1 cellular context compared by ENCODE assay signal in genomic region chr10:12063483-12063818, GRCh38.
TF ChIP-seq lines count a peak whose summit lies in the region.

No MANE protein-coding gene starts in this region.

TF ChIP-seq in K562, 482 proteins besides CTCF, POLR2A, EP300 and RAD21 (continued from another document and continues in another):
- TF ChIP-seq ZMIZ1 (IDR thresholded peaks at IDR 0.05; ENCODE audit: low read depth in 2 of 2, low read length in 2 of 2), result peak in 1 of 2 experiments; percentile 88; a peak in 2 of 4 replicates
- TF ChIP-seq THRB (CRISPR knock-in tag; conservative IDR thresholded peaks at IDR 0.05), result no peak
- TF ChIP-seq RCOR1 (IDR thresholded peaks at IDR 0.05; ENCODE audit: borderline replicate concordance in 1 of 2, low read depth in 2 of 2, low read length in 2 of 2), result peak; percentile 39 to 95; a peak in 3 of 4 replicates
- peak; percentile 94 for TF ChIP-seq ESRRA (IDR thresholded peaks at IDR 0.05; ENCODE audit: borderline replicate concordance, low read depth)
- peak; percentile 83 for TF ChIP-seq HES1 (IDR thresholded peaks at IDR 0.05; ENCODE audit: low read depth)
- TF ChIP-seq HMBOX1 (IDR thresholded peaks at IDR 0.05), result peak; percentile 63
- TF ChIP-seq BMI1 (IDR thresholded peaks at IDR 0.05; ENCODE audit: low read length), result no peak
- TF ChIP-seq CC2D1A (IDR thresholded peaks at IDR 0.05), result peak; percentile 48; the same call in 1 of the 2 replicates
- TF ChIP-seq ZNF780A (CRISPR knock-in tag; IDR thresholded peaks at IDR 0.05), result no peak
- no peak for TF ChIP-seq BRCA1 (IDR thresholded peaks at IDR 0.05)
- no peak for TF ChIP-seq BRCA1 (CRISPR knock-in tag; IDR thresholded peaks at IDR 0.05)
- no peak; the same call in 1 of the 2 replicates for TF ChIP-seq ZNF274 (IDR thresholded peaks at IDR 0.05; ENCODE audit: borderline replicate concordance, low read depth, low read length)
- peak; percentile 94 for TF ChIP-seq NCOR1 (IDR thresholded peaks at IDR 0.05)
- no peak for TF ChIP-seq MCM3 (IDR thresholded peaks at IDR 0.05)
- TF ChIP-seq THAP7 (CRISPR knock-in tag; IDR thresholded peaks at IDR 0.05), result no peak
- TF ChIP-seq GATAD2B (IDR thresholded peaks at IDR 0.05; ENCODE audit: borderline replicate concordance), result peak; percentile 67; the same call in 1 of the 2 replicates
- no peak for TF ChIP-seq ZNF282 (CRISPR knock-in tag; IDR thresholded peaks at IDR 0.05)
- no peak for TF ChIP-seq ZNF717 (CRISPR knock-in tag; IDR thresholded peaks at IDR 0.05)
- no peak for TF ChIP-seq MCM2 (IDR thresholded peaks at IDR 0.05; ENCODE audit: low read depth)
- TF ChIP-seq KDM1A (IDR thresholded peaks at IDR 0.05), result peak; percentile 86 to 89
- TF ChIP-seq GTF2A2 (tag; IDR thresholded peaks at IDR 0.05), result no peak
- peak; percentile 92 for TF ChIP-seq MTA2 (IDR thresholded peaks at IDR 0.05; ENCODE audit: low read depth)
- TF ChIP-seq BRD4 (IDR thresholded peaks at IDR 0.05), result no peak
- TF ChIP-seq PRMT5 (CRISPR knock-in tag; IDR thresholded peaks at IDR 0.05), result no peak
- no peak for TF ChIP-seq RBM34 (IDR thresholded peaks at IDR 0.05; ENCODE audit: borderline replicate concordance, insufficient read depth, low read length)
- no peak for TF ChIP-seq ZNF134 (CRISPR knock-in tag; conservative IDR thresholded peaks at IDR 0.05)
- peak; percentile 91; the same call in 1 of the 2 replicates for TF ChIP-seq CUX1 (CRISPR knock-in tag; IDR thresholded peaks at IDR 0.05)
- TF ChIP-seq TRIM25 (IDR thresholded peaks at IDR 0.05; ENCODE audit: borderline replicate concordance), result no peak
- TF ChIP-seq THRAP3 (IDR thresholded peaks at IDR 0.05; ENCODE audit: borderline replicate concordance), result no peak
- TF ChIP-seq ZBTB11 (CRISPR knock-in tag; IDR thresholded peaks at IDR 0.05), result peak in 1 of 3 experiments; percentile 70; a peak in 1 of 6 replicates
- no peak for TF ChIP-seq ILK (tag; IDR thresholded peaks at IDR 0.05; ENCODE audit: borderline replicate concordance, low read depth)
- no peak for TF ChIP-seq CTCFL (IDR thresholded peaks at IDR 0.05; ENCODE audit: borderline replicate concordance, insufficient read depth, low read depth, low read length, poor library complexity, severe bottlenecking)
- TF ChIP-seq ESRRB (CRISPR knock-in tag; IDR thresholded peaks at IDR 0.05; ENCODE audit: borderline replicate concordance), result no peak
- peak; percentile 49; the same call in 1 of the 2 replicates for TF ChIP-seq PHB2 (IDR thresholded peaks at IDR 0.05; ENCODE audit: low read depth)
- no peak for TF ChIP-seq ZNF133 (CRISPR knock-in tag; IDR thresholded peaks at IDR 0.05)
- TF ChIP-seq GATA2 (CRISPR knock-in tag; IDR thresholded peaks at IDR 0.05), result peak; percentile 81
- TF ChIP-seq SP1 (CRISPR knock-in tag; IDR thresholded peaks at IDR 0.05), result no peak; the same call in 1 of the 2 replicates
